9 cellular contexts compared by ENCODE assay signal in genomic region chr9:21326526-21327139, GRCh38. TPM values are rescaled to one million over a fixed set of nuclear protein-coding genes. Genes with fewer than 3 reads are reported as not detected.
DNase-seq lines count a peak whose midpoint lies in the region; ATAC-seq and TF ChIP-seq lines count a peak whose summit lies in the region.
"Had no signal": no experiment of that assay in that cellular context is flagged by ENCODE, and none has a peak within 500 bp of the region (broad histone marks: within the 10 kb centered on the region; RNA-seq: fewer than 3 reads in every experiment).

No MANE protein-coding gene starts in this region.

- H3K79me2 ChIP-seq in GM23248 (ENCODE audit: insufficient read depth), result peaks cover 74% of the 10 kb centered on the region

- H3K9me3 ChIP-seq in GM23248 (ENCODE audit: low read depth), result no peaks in the 10 kb centered on the region
- no peaks in the 10 kb centered on the region for H3K9me3 ChIP-seq in gastrocnemius medialis

- no peak overlapping the region for H3K9ac ChIP-seq in GM23248

- ATAC-seq in activated T-cell treated with anti-CD3 and anti-CD28 coated beads, Interleukin-2, amount 50 U/mL, for 4 hours, result peak; percentile 85 to 88
- ATAC-seq in T-cell (replicated peaks in 1 of 4) (peak; percentile 80 to 91 (median 88)), gastrocnemius medialis (peak; percentile 77 to 93)

- peak in 4 of 5 experiments; percentile 54 to 81 (median 72) for TF ChIP-seq CTCF in gastrocnemius medialis (IDR thresholded peaks at IDR 0.05 in 4 of 5, conservative IDR thresholded peaks at IDR 0.05 in 1 of 5)

- no peak for TF ChIP-seq POLR2A in gastrocnemius medialis (IDR thresholded peaks at IDR 0.05)

- no peak overlapping the region for H3K4me3 Mint-ChIP-seq in activated T-cell treated with anti-CD3 and anti-CD28 coated beads, Interleukin-2, amount 50 U/mL, for 4 hours
- no peak overlapping the region for H3K4me3 Mint-ChIP-seq in T-cell

- POLR2A ChIA-PET in T-cell (lab: Charles Lee), result interaction anchor here in 1 of 2 donors (0.6 to 0.8 kb wide), 4 partner anchors 71 to 379 kb away, joined by 3 to 4 read pairs (median 4); no protein-coding TSS in a partner anchor

- 25 to 28% methylated on average over 2 of the region's 2 CpGs for WGBS in GM23248 (ENCODE audit: low coverage in 1 of 2, low lambda C conversion rate in 2 of 2, missing lambda C conversion rate in 2 of 2), 2 experiments

- intact Hi-C loops in gastrocnemius medialis (cut with DNase I; ENCODE audit: low total_unique reads), result loop anchor here (1.0 to 5.0 kb wide), 3 partner anchors 9 to 461 kb away; partner anchors contain the start of gene KLHL9

- H3K27ac Mint-ChIP-seq in T-cell, result peak overlapping the region; percentile 62 to 74

- DNase-seq in activated T-cell treated with anti-CD3 and anti-CD28 coated beads, Interleukin-2, amount 50 U/mL, for 4 hours, result no peak
- DNase-seq in activated T-cell treated with anti-CD3 and anti-CD28 coated beads, Interleukin-2, amount 50 U/mL, for 1 hour, result no peak
- peak; percentile 72 for DNase-seq in GM23248
- peak; percentile 65 for DNase-seq in LoVo (ENCODE audit: low spot score)
- peak in 3 of 34 experiments; percentile 3 to 6 (median 4) for DNase-seq in T-cell
- peak; percentile 33 for DNase-seq in germinal center (ENCODE audit: low spot score)
- no peak for DNase-seq in gastrocnemius medialis
- no peak for DNase-seq in NCI-H187 (lab: John Stamatoyannopoulos, UW)

- H3K4me3 ChIP-seq in GM23248 (no peak overlapping the region), gastrocnemius medialis (no peak overlapping the region)

- H3K4me1 Mint-ChIP-seq in activated T-cell treated with anti-CD3 and anti-CD28 coated beads, Interleukin-2, amount 50 U/mL, for 4 hours (ENCODE audit: low read depth), result peaks cover 41% of the 10 kb centered on the region
- peaks cover 50 to 59% (median 53%) of the 10 kb centered on the region in 3 donors for H3K4me1 Mint-ChIP-seq in T-cell

- peak overlapping the region; percentile 21 for H3K4me2 ChIP-seq in GM23248 (ENCODE audit: unreplicated experiment)

- no peak overlapping the region for H3K27ac ChIP-seq in GM23248
- no peak overlapping the region for H3K27ac ChIP-seq in gastrocnemius medialis

- H2AFZ ChIP-seq in GM23248, result no peak overlapping the region

- H3K27me3 ChIP-seq in GM23248 (replicated peaks; ENCODE audit: insufficient read depth) (no peaks in the 10 kb centered on the region), gastrocnemius medialis (no peaks in the 10 kb centered on the region)

- H3K4me1 ChIP-seq in GM23248 (ENCODE audit: insufficient read depth) (peaks cover 30% of the 10 kb centered on the region), gastrocnemius medialis (peaks cover 20 to 30% of the 10 kb centered on the region in 2 donors)

- H3K36me3 Mint-ChIP-seq in activated T-cell treated with anti-CD3 and anti-CD28 coated beads, Interleukin-2, amount 50 U/mL, for 4 hours (ENCODE audit: insufficient read depth), result peaks cover 22% of the 10 kb centered on the region
- H3K36me3 Mint-ChIP-seq in T-cell, result peaks cover 21% of the 10 kb centered on the region

- H3K9me2 ChIP-seq in GM23248 (ENCODE audit: insufficient read depth), result no peaks in the 10 kb centered on the region

- H3F3A ChIP-seq in GM23248 (ENCODE audit: insufficient read depth), result peaks cover 21% of the 10 kb centered on the region

- in situ Hi-C loops in GM23248 (cut with MboI) (no loop called here), gastrocnemius medialis (cut with MboI; ENCODE audit: low sequenced_read_pairs in 4 of 4) (loop anchor here (5.0 to 25.0 kb wide), 6 partner anchors 66 to 661 kb away; partner anchors contain the start of genes CDKN2A (in 2 of the 4) and CDKN2B-AS1 (in 2 of the 4))

- no peaks in the 10 kb centered on the region for H3K9me3 Mint-ChIP-seq in activated T-cell treated with anti-CD3 and anti-CD28 coated beads, Interleukin-2, amount 50 U/mL, for 4 hours
- H3K9me3 Mint-ChIP-seq in T-cell, result no peaks in the 10 kb centered on the region

- H3K36me3 ChIP-seq in GM23248 (ENCODE audit: low read depth), result peaks cover 23% of the 10 kb centered on the region; the same call in 1 of the 2 replicates
- H3K36me3 ChIP-seq in gastrocnemius medialis, result peaks cover 0 to 18% of the 10 kb centered on the region in 2 donors

- CTCF ChIA-PET in T-cell (lab: Charles Lee), result interaction anchor here (0.6 to 2.5 kb wide), 60 partner anchors 8 to 687 kb away, joined by 3 to 80 read pairs (median 4); partner anchors contain the start of genes KLHL9 (in 2 of the 2), IFNA8 (in 1 of the 2) and MTAP (in 1 of the 2)

- no peaks in the 10 kb centered on the region for H3K27me3 Mint-ChIP-seq in activated T-cell treated with anti-CD3 and anti-CD28 coated beads, Interleukin-2, amount 50 U/mL, for 4 hours (ENCODE audit: low read depth)
- H3K27me3 Mint-ChIP-seq in T-cell, result no peaks in the 10 kb centered on the region

- H4K20me1 ChIP-seq in GM23248 (ENCODE audit: insufficient read depth), result peaks cover 17% of the 10 kb centered on the region; the same call in 1 of the 2 replicates

RNA-seq across cellular contexts. Expression of gene KLHL9, which starts 8.6 kb away (rescaled TPM):
- total RNA-seq in activated T-cell treated with anti-CD3 and anti-CD28 coated beads, Interleukin-2, amount 50 U/mL, for 4 hours, result 10 to 100 TPM; 11.8 to 13.5 (median 12.9) TPM
- total RNA-seq in GM23248 (2014; rRNA removed; shearing (Covaris generic)), result 41.9 and 49.4 TPM in 2 replicates
- polyA plus RNA-seq in GM23248 (2016; fragmentation: Nextera tagmentation; extraction: Ambion mirVana), result 28.8 and 29.5 TPM in 2 replicates
- total RNA-seq in T-cell (10 to 100 TPM; 14.1 to 27.7 (median 26.0) TPM), gastrocnemius medialis (1 to 10 TPM; 5.2 to 8.2 (median 6.5) TPM)

RNA-seq across cellular contexts. Expression of gene IFNA5, which starts 21.5 kb away (rescaled TPM):
- not detected for total RNA-seq in activated T-cell treated with anti-CD3 and anti-CD28 coated beads, Interleukin-2, amount 50 U/mL, for 4 hours
- not detected in 2 replicates for total RNA-seq in GM23248 (2014; rRNA removed; shearing (Covaris generic))
- polyA plus RNA-seq in GM23248 (2016; fragmentation: Nextera tagmentation; extraction: Ambion mirVana), result not detected in 2 replicates
- under 1 TPM in 1 of 5 donors, not detected in 4; 0.29 TPM for total RNA-seq in T-cell
- total RNA-seq in gastrocnemius medialis, result not detected

RNA-seq across cellular contexts. Expression of gene IFNA6, which starts 24.1 kb away (rescaled TPM):
- total RNA-seq in activated T-cell treated with anti-CD3 and anti-CD28 coated beads, Interleukin-2, amount 50 U/mL, for 4 hours, result not detected
- not detected in 2 replicates for total RNA-seq in GM23248 (2014; rRNA removed; shearing (Covaris generic))
- polyA plus RNA-seq in GM23248 (2016; fragmentation: Nextera tagmentation; extraction: Ambion mirVana), result not detected in 2 replicates
- total RNA-seq in T-cell (not detected), gastrocnemius medialis (not detected)
- total RNA-seq: subcutaneous adipose tissue had no signal

RNA-seq across cellular contexts. Expression of gene IFNA13, which starts 41.2 kb away (rescaled TPM):
- total RNA-seq in activated T-cell treated with anti-CD3 and anti-CD28 coated beads, Interleukin-2, amount 50 U/mL, for 4 hours, result not detected
- not detected in 2 replicates for total RNA-seq in GM23248 (2014; rRNA removed; shearing (Covaris generic))
- not detected in 2 replicates for polyA plus RNA-seq in GM23248 (2016; fragmentation: Nextera tagmentation; extraction: Ambion mirVana)
- not detected for total RNA-seq in T-cell
- total RNA-seq in gastrocnemius medialis, result not detected
- total RNA-seq: subcutaneous adipose tissue had no signal

RNA-seq across cellular contexts. Expression of gene IFNA2, which starts 58.6 kb away (rescaled TPM):
- total RNA-seq in activated T-cell treated with anti-CD3 and anti-CD28 coated beads, Interleukin-2, amount 50 U/mL, for 4 hours, result not detected
- total RNA-seq in GM23248 (2014; rRNA removed; shearing (Covaris generic)), result not detected in 2 replicates
- polyA plus RNA-seq in GM23248 (2016; fragmentation: Nextera tagmentation; extraction: Ambion mirVana), result not detected in 2 replicates
- total RNA-seq in T-cell (not detected), gastrocnemius medialis (not detected)
- total RNA-seq: subcutaneous adipose tissue had no signal

Comparison
In these comparisons a context has a peak if more than half of its experiments do, and no peak if none do; other contexts are left out.
1. DNase-seq: peak in GM23248 (single experiment), LoVo (single experiment) and germinal center (single experiment); none in activated T-cell treated with anti-CD3 and anti-CD28 coated beads, Interleukin-2, amount 50 U/mL, for 4 hours (single experiment), activated T-cell treated with anti-CD3 and anti-CD28 coated beads, Interleukin-2, amount 50 U/mL, for 1 hour (single experiment), gastrocnemius medialis (0 of 2) and NCI-H187 (0 of 2).
2. Peak in every context shown above with its lines, with median percentiles within 50 percentile points of each other: ATAC-seq.